In genomic region chr22:29315286-29316195, GRCh38 we compare ENCODE assay signal across 8 cellular contexts. TPM values are rescaled to one million over a fixed set of nuclear protein-coding genes. Genes with fewer than 3 reads are reported as not detected.
A peak's percentile ranks its signal among the peaks of the same experiment; 100 is the strongest.
DNase-seq lines count a peak whose midpoint lies in the region; ATAC-seq and TF ChIP-seq lines count a peak whose summit lies in the region.

Gene RASL10A, minus strand, starts transcription at chr22:29315697. Its CDS starts 451 bp downstream, at chr22:29315246.

- no peak for ATAC-seq in central memory CD8-positive, alpha-beta T cell (replicated peaks; ENCODE audit: extremely low read depth, poor library complexity, severe bottlenecking)
- ATAC-seq in naive B cell (ENCODE audit: low read depth in 2 of 2) (peak in 1 of 2 donors; percentile 18), GM19467 (IDR thresholded peaks at IDR 0.05; ENCODE audit: unreplicated experiment) (no peak)

- H3K36me3 ChIP-seq in BJ (ENCODE audit: control insufficient read depth, insufficient read depth, low read length), result peaks cover 4% of the 10 kb centered on the region

- peaks cover 48% of the 10 kb centered on the region for H3K27me3 Mint-ChIP-seq in central memory CD8-positive, alpha-beta T cell
- H3K27me3 Mint-ChIP-seq in naive B cell, result peaks cover 20 to 48% (median 41%) of the 10 kb centered on the region in 3 donors

- CTCF ChIA-PET in BJ (lab: Yijun Ruan, JAX) (interaction anchor here (1.0 to 2.5 kb wide), 2 partner anchors 9 to 44 kb away, joined by 3 to 10 read pairs; no protein-coding TSS in a partner anchor), HEK293T (lab: Yijun Ruan, JAX) (no interaction called here)

- H3K4me3 ChIP-seq in BJ (ENCODE audit: low read depth, low read length), result peak within 1 kb of the TSS; percentile 19

- H3K9me3 Mint-ChIP-seq in central memory CD8-positive, alpha-beta T cell, result no peaks in the 10 kb centered on the region
- H3K9me3 Mint-ChIP-seq in naive B cell, result peaks cover 0 to 2% (median 0%) of the 10 kb centered on the region in 7 donors

- TF ChIP-seq CTCF in BJ (IDR thresholded peaks at IDR 0.05; ENCODE audit: insufficient read depth, low read depth, low read length), result no peak

- peaks cover 17% of the 10 kb centered on the region for H3K4me1 Mint-ChIP-seq in central memory CD8-positive, alpha-beta T cell
- H3K4me1 Mint-ChIP-seq in naive B cell, result peaks cover 17 to 22% (median 21%) of the 10 kb centered on the region in 3 donors

- H3K27me3 ChIP-seq in BJ (ENCODE audit: control insufficient read depth, insufficient read depth, low read length), result peaks cover 18% of the 10 kb centered on the region

- H3K4me3 Mint-ChIP-seq in central memory CD8-positive, alpha-beta T cell, result peak within 1 kb of the TSS; percentile 39
- peak within 1 kb of the TSS; percentile 34 to 88 (median 75) for H3K4me3 Mint-ChIP-seq in naive B cell

- no peak within 1 kb of the TSS for H3K27ac Mint-ChIP-seq in central memory CD8-positive, alpha-beta T cell (ENCODE audit: low read depth)
- H3K27ac Mint-ChIP-seq in naive B cell, result peak within 1 kb of the TSS in 3 of 6 donors; percentile 36 to 89 (median 38)

- H3K36me3 Mint-ChIP-seq in central memory CD8-positive, alpha-beta T cell (ENCODE audit: insufficient read depth), result peaks cover 7% of the 10 kb centered on the region
- H3K36me3 Mint-ChIP-seq in naive B cell, result peaks cover 0 to 16% of the 10 kb centered on the region in 2 donors

- POLR2A ChIA-PET in BJ (lab: Charles Lee), result no interaction called here
- POLR2A ChIA-PET in HEK293T (lab: Yijun Ruan, JAX), result no interaction called here

- DNase-seq in BJ (ENCODE audit: low read depth), result no peak
- DNase-seq in HEK293T (ENCODE audit: extremely low spot score), result peak; percentile 64
- no peak for DNase-seq in central memory CD8-positive, alpha-beta T cell (ENCODE audit: low spot score in 2 of 2)
- DNase-seq in naive B cell, result no peak
- DNase-seq in NCI-H1436 treated with DMSO at 0.1 percent for 48 hours (lab: John Stamatoyannopoulos, UW), result no peak
- DNase-seq in OCI-M2 (lab: John Stamatoyannopoulos, UW; ENCODE audit: unreplicated experiment), result no peak
- no peak for DNase-seq in NCI-H446 treated with DMSO at 0.1 percent for 48 hours (lab: John Stamatoyannopoulos, UW)

TF ChIP-seq in HEK293T, 16 proteins besides CTCF, POLR2A, EP300 and RAD21:
- no peak for TF ChIP-seq NFRKB (IDR thresholded peaks at IDR 0.05)

RNA-seq across cellular contexts. Expression of gene RASL10A, which starts in this region (rescaled TPM):
- polyA plus RNA-seq in BJ (2011; rRNA removed) (0.16 TPM in 1 of 2 replicates, not detected in the other), naive B cell (ENCODE audit: low read depth in 6 of 6) (not detected)
- polyA minus RNA-seq in BJ (2011; rRNA and poly(A)+ RNA removed), result not detected in 2 replicates
